8 cellular contexts compared by ENCODE assay signal in the genomic region with DNA sequence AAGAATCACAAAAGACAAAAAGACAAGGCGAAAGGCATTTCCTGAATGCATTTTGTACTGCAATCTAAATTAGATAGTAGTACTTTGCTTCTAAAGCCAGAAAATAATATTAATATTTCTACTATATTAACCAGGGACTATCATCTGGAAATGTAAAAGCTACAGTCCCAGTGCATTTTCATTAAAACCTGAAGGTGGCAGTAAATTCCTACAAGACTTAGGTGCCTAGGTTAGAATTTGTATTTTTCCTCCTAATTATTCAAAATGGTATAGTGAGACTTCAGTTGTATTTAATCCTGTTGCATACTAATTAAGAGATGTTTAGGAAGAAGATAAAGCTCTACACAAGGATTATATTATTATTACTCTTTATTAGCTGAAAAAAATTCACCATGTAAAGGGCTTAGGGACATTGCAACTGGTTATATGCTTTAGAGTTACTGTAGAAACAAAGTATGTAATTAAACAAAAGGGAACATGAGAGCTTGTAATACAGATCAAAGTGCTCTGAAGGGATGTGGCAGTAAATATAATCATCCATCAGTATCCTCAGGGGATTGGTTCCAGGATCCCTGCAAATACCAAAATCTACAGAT. TPM values are rescaled to one million over a fixed set of nuclear protein-coding genes. Genes with fewer than 3 reads are reported as not detected.
DNase-seq lines count a peak whose midpoint lies in the region; ATAC-seq and TF ChIP-seq lines count a peak whose summit lies in the region.

No MANE protein-coding gene starts in this region.

- H3K4me3 ChIP-seq in DOHH2 (ENCODE audit: low read length) (no peak overlapping the region), SJSA1 (no peak overlapping the region)

- ATAC-seq in HG02938 (IDR thresholded peaks at IDR 0.05; ENCODE audit: unreplicated experiment) = peak; percentile 68

- H3K79me2 ChIP-seq in DOHH2 (ENCODE audit: control insufficient read depth, low read length) = no peaks in the 10 kb centered on the region

- H3K9me3 ChIP-seq in DOHH2 (ENCODE audit: control insufficient read depth, insufficient read depth, low read length) (no peaks in the 10 kb centered on the region), SJSA1 (replicated peaks) (no peaks in the 10 kb centered on the region)

- H3K27me3 ChIP-seq in DOHH2 (ENCODE audit: control insufficient read depth, low read length) (no peaks in the 10 kb centered on the region), SJSA1 (replicated peaks) (no peaks in the 10 kb centered on the region)

- H3K4me2 ChIP-seq in DOHH2 (ENCODE audit: low read length) = no peak overlapping the region

- no peaks in the 10 kb centered on the region for H4K20me1 ChIP-seq in DOHH2 (ENCODE audit: control insufficient read depth, insufficient read depth, low read depth, low read length)

- H3K9me2 ChIP-seq in DOHH2 (replicated peaks; ENCODE audit: control insufficient read depth, low read length) = no peaks in the 10 kb centered on the region

- H3K27ac ChIP-seq in DOHH2 (ENCODE audit: low read depth, low read length) = no peak overlapping the region
- H3K27ac ChIP-seq in SJSA1 = peak overlapping the region; percentile 76; the same call in 1 of the 2 replicates

- no peaks in the 10 kb centered on the region for H3F3A ChIP-seq in DOHH2 (ENCODE audit: control insufficient read depth, insufficient read depth)

- TF ChIP-seq CTCF in DOHH2 (IDR thresholded peaks at IDR 0.05; ENCODE audit: low read depth, low read length, poor library complexity, severe bottlenecking) = peak; percentile 56

- H3K36me3 ChIP-seq in DOHH2 (ENCODE audit: control insufficient read depth, low read length) (no peaks in the 10 kb centered on the region), SJSA1 (no peaks in the 10 kb centered on the region)

- no peak for DNase-seq in SJSA1 (ENCODE audit: low read depth in 1 of 2, low spot score in 2 of 2)
- DNase-seq in left kidney (ENCODE audit: low read depth, low spot score) = peak; percentile 9
- DNase-seq in activated CD8-positive, alpha-beta memory T cell treated with anti-CD3 and anti-CD28 coated beads, Interleukin-2, amount 50 U/mL, for 48 hours = no peak
- no peak for DNase-seq in stimulated activated CD4-positive, alpha-beta T cell treated with anti-CD3 and anti-CD28 coated beads, Interleukin-4, amount 100 ng/mL, for 4 hours
- DNase-seq in activated CD4-positive, alpha-beta T cell treated with anti-CD3 and anti-CD28 coated beads, Interleukin-2, amount 50 U/mL, for 48 hours = no peak
- DNase-seq in activated effector memory CD4-positive, alpha-beta T cell treated with anti-CD3 and anti-CD28 coated beads, Interleukin-2, amount 50 U/mL, for 16 hours = no peak

- H3K4me1 ChIP-seq in DOHH2 (ENCODE audit: control insufficient read depth, low read length) = no peaks in the 10 kb centered on the region
- peaks cover 30% of the 10 kb centered on the region for H3K4me1 ChIP-seq in SJSA1 (replicated peaks)

RNA-seq across cellular contexts. Expression of a gene that starts 53.6 kb away (rescaled TPM):
- total RNA-seq in SJSA1 (2014; rRNA removed; shearing (Covaris generic)) = 3.7 and 9.9 TPM in 2 replicates
